Comparison of ENCODE assay signal across 1 cellular context in the genomic region with DNA sequence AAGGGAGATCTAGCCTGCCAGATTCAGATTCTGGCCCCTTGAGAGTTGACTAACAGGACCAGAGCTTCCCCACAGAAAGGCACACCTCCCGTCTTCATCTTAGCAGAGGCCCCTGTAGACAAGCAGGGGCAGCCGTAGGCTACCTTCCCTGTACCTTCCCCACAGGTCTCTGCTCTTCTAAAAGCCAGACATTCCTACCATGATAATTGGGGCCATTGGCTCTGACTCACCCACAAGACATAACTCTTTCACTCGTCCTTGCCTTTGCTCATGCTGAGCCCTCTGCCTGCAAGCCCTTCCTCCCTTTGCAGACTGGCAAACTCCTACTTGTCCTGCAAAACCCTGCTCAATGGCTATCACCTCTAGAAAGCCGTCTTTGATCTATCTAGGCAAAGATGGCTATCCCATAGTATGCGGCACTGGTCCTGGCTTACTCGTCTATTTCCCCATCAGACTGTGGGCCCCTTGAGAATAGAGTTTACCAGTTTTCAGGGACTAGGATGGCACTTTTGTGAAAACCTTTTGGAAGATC.
TF ChIP-seq lines count a peak whose summit lies in the region.

No MANE protein-coding gene starts in this region.

TF ChIP-seq in H1, 55 proteins besides CTCF, POLR2A, EP300 and RAD21:
- no peak for TF ChIP-seq SAP30 (IDR thresholded peaks at IDR 0.05; ENCODE audit: insufficient read depth, insufficient replicate concordance, low read length)
- no peak for TF ChIP-seq RXRA (IDR thresholded peaks at IDR 0.05; ENCODE audit: insufficient read depth, low read depth, low read length)
- TF ChIP-seq NRF1 (IDR thresholded peaks at IDR 0.05; ENCODE audit: low read depth, low read length), result no peak
- no peak for TF ChIP-seq CHD2 (IDR thresholded peaks at IDR 0.05; ENCODE audit: low read length)
- TF ChIP-seq SIN3A (conservative IDR thresholded peaks at IDR 0.05 in 1 of 2, IDR thresholded peaks at IDR 0.05 in 1 of 2; ENCODE audit: low read depth in 1 of 2, low read length in 2 of 2), result no peak
- TF ChIP-seq TBP (IDR thresholded peaks at IDR 0.05; ENCODE audit: low read depth, low read length), result no peak
- TF ChIP-seq CBX8 (IDR thresholded peaks at IDR 0.05; ENCODE audit: borderline replicate concordance, low read depth, low read length), result no peak
- TF ChIP-seq SIRT6 (IDR thresholded peaks at IDR 0.05; ENCODE audit: low read length), result no peak
- TF ChIP-seq CTBP2 (IDR thresholded peaks at IDR 0.05; ENCODE audit: borderline replicate concordance, insufficient read depth, insufficient read length, low read length), result no peak
- TF ChIP-seq KDM4A (IDR thresholded peaks at IDR 0.05; ENCODE audit: low read depth, low read length, severe bottlenecking), result no peak
- no peak for TF ChIP-seq POLR2AphosphoS5 (IDR thresholded peaks at IDR 0.05; ENCODE audit: low read depth, low read length)
- TF ChIP-seq, protein P1, sequence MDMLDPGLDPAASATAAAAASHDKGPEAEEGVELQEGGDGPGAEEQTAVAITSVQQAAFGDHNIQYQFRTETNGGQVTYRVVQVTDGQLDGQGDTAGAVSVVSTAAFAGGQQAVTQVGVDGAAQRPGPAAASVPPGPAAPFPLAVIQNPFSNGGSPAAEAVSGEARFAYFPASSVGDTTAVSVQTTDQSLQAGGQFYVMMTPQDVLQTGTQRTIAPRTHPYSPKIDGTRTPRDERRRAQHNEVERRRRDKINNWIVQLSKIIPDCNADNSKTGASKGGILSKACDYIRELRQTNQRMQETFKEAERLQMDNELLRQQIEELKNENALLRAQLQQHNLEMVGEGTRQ (IDR thresholded peaks at IDR 0.05; ENCODE audit: low read length), result no peak
- TF ChIP-seq, protein P2, sequence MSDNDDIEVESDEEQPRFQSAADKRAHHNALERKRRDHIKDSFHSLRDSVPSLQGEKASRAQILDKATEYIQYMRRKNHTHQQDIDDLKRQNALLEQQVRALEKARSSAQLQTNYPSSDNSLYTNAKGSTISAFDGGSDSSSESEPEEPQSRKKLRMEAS (IDR thresholded peaks at IDR 0.05), result no peak
- TF ChIP-seq, protein P3, sequence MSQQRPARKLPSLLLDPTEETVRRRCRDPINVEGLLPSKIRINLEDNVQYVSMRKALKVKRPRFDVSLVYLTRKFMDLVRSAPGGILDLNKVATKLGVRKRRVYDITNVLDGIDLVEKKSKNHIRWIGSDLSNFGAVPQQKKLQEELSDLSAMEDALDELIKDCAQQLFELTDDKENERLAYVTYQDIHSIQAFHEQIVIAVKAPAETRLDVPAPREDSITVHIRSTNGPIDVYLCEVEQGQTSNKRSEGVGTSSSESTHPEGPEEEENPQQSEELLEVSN (IDR thresholded peaks at IDR 0.05), result no peak
- no peak for TF ChIP-seq TEAD4 (IDR thresholded peaks at IDR 0.05; ENCODE audit: low read depth, low read length)
- TF ChIP-seq HDAC6 (IDR thresholded peaks at IDR 0.05; ENCODE audit: low read depth, low read length), result no peak
- no peak for TF ChIP-seq RNF2 (IDR thresholded peaks at IDR 0.05; ENCODE audit: borderline replicate concordance, low read depth, low read length, missing control alignments, poor library complexity, severe bottlenecking)
- TF ChIP-seq CBX5 (IDR thresholded peaks at IDR 0.05; ENCODE audit: low read depth, low read length), result no peak
- TF ChIP-seq SP4 (IDR thresholded peaks at IDR 0.05; ENCODE audit: low read length), result no peak
- TF ChIP-seq BACH1 (IDR thresholded peaks at IDR 0.05; ENCODE audit: low read length), result no peak
